Comparison of ENCODE assay signal across 35 cellular contexts in genomic region chr2:86006524-86006923, GRCh38.
"Had no signal": no experiment of that assay in that cellular context is flagged by ENCODE, and none has a peak within 500 bp of the region (broad histone marks: within the 10 kb centered on the region; RNA-seq: fewer than 3 reads in every experiment).

No MANE protein-coding gene starts in this region.

- H3K4me3 ChIP-seq: MG63 had no signal

- DNase-seq: Kasumi-1, MG63, MM.1S, MV-4-11, NCI-H1048, NCI-H1092, NCI-H1092 treated with DMSO at 0.1 percent for 48 hours, NCI-H1105, NCI-H1105 treated with DMSO at 0.1 percent for 48 hours, NCI-H1417, NCI-H1417 treated with DMSO at 0.1 percent for 48 hours, NCI-H1436, NCI-H1436 treated with DMSO at 0.1 percent for 48 hours, NCI-H146, NCI-H1694, NCI-H1694 treated with DMSO at 0.1 percent for 48 hours, NCI-H187, NCI-H187 treated with DMSO at 0.1 percent for 48 hours, NCI-H1930, NCI-H2029, NCI-H2029 treated with DMSO at 0.1 percent for 48 hours, NCI-H2081, NCI-H2081 treated with DMSO at 0.1 percent for 48 hours, NCI-H2107, NCI-H2171, NCI-H2171 treated with DMSO at 0.1 percent for 48 hours, NCI-H2227 treated with DMSO at 0.1 percent for 48 hours, NCI-H226, NCI-H345, NCI-H446, NCI-H446 treated with DMSO at 0.1 percent for 48 hours, NCI-H510A, NCI-H510A treated with DMSO at 0.1 percent for 48 hours, NCI-H524, NCI-H524 treated with DMSO at 0.1 percent for 48 hours had no signal

- H3K36me3 ChIP-seq: MG63 had no signal

- H3K27me3 ChIP-seq: MG63 had no signal
